ENCODE assay signal across 1 cellular context in the genomic region with DNA sequence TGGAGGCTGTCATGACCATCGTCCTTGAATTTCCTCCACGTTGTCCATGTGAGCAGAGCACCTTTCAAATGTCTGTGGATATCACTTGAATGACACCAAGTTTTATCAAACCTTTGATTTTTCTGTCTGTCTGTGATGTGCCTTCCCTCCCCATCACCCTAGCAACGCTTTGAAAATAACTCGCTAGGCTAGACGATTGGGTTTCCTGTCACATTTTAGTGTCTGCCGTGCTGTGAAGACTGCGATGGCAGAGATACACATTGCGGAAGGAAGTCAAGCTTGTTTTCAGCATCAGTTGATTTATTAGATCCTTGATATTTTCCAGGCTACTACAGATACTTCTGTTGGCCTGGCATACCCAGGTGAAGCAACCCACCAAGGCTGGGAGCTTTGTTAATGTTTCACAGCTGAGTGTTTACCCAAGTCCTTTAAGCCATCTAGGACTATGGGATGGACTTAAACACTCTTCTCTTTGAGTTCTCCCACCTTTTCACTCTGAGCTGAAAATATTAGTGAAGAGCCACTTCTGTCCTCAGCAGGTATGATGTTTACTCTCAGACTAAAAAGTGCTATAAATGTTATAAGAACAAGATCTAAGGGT.
TF ChIP-seq lines count a peak whose summit lies in the region.

No MANE protein-coding gene starts in this region.

TF ChIP-seq in WTC11, 78 proteins besides CTCF, POLR2A, EP300 and RAD21 (continued from another document):
- TF ChIP-seq, protein P1, sequence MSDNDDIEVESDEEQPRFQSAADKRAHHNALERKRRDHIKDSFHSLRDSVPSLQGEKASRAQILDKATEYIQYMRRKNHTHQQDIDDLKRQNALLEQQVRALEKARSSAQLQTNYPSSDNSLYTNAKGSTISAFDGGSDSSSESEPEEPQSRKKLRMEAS (CRISPR knock-in tag; IDR thresholded peaks at IDR 0.05) = no peak
- TF ChIP-seq CBFB (CRISPR knock-in tag; IDR thresholded peaks at IDR 0.05; ENCODE audit: low read depth) = no peak
- TF ChIP-seq NR3C1 (CRISPR knock-in tag; conservative IDR thresholded peaks at IDR 0.05; ENCODE audit: low read depth) = no peak
- no peak for TF ChIP-seq FOXP1 (CRISPR knock-in tag; IDR thresholded peaks at IDR 0.05; ENCODE audit: borderline replicate concordance)
- no peak for TF ChIP-seq ZNF416 (CRISPR knock-in tag; IDR thresholded peaks at IDR 0.05)
- TF ChIP-seq ZNF121 (CRISPR knock-in tag; IDR thresholded peaks at IDR 0.05) = no peak
- TF ChIP-seq JAZF1 (CRISPR knock-in tag; IDR thresholded peaks at IDR 0.05) = no peak
- TF ChIP-seq ATF1 (CRISPR knock-in tag; IDR thresholded peaks at IDR 0.05) = no peak
- no peak for TF ChIP-seq FOXP4 (CRISPR knock-in tag; IDR thresholded peaks at IDR 0.05)
- no peak for TF ChIP-seq GTF2I (CRISPR knock-in tag; conservative IDR thresholded peaks at IDR 0.05)
- no peak for TF ChIP-seq MLX (CRISPR knock-in tag; IDR thresholded peaks at IDR 0.05)
